ENCODE assay signal across 8 cellular contexts in the genomic region with DNA sequence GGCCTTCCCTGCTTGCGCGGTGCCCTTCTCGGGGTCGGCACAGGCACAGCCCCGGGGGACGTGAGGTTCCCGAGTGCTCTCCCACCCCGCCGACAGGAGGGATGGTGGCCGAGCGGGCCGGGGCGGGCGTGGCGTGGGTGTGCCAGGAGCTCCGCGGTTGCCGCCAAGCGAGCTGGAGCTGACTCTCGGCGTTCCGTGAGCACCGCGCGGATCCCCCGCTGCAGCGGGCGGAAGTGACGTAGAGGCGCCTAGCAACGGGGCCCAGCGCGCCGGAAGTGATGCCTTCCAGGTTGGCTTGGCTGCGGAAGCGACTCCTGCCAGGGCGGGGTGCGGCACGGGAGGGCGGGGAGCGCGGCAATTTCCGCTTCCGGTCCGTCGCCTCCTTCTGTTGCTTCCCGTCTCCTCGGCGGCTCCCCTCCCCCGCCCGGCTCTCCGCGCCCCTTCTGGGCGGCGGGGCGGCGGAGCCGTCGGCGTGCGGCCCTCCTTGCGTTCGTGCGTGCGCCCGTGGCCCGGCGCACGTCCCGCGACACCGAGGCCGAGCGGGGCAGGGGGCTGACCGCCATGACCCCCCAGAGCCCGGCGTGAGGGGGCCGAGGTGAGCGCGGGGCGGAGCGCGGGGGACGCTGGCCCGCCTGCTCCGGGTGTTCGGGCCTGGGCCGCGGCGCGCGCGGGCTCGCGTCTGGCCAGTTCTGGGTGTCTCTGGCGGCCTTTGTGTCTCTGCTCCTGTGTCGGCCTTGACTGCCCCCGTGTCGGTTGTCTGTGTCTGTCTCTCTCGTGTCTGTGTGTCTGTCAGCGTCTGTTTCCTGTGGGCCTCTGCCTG. TPM values are rescaled to one million over a fixed set of nuclear protein-coding genes. Genes with fewer than 3 reads are reported as not detected.
DNase-seq lines count a peak whose midpoint lies in the region; ATAC-seq and TF ChIP-seq lines count a peak whose summit lies in the region.

EPN1 (plus strand) TSS at position 386 of the 820 bp plus-strand sequence. CDS start 3,402 bp downstream, outside the sequence.

- peak within 1 kb of the TSS; percentile 95 for H3K4me3 Mint-ChIP-seq in activated T-cell treated with anti-CD3 and anti-CD28 coated beads, Interleukin-2, amount 50 U/mL, for 24 hours

- no peaks in the 10 kb centered on the region for H3K9me3 Mint-ChIP-seq in activated T-cell treated with anti-CD3 and anti-CD28 coated beads, Interleukin-2, amount 50 U/mL, for 24 hours

- H3K4me1 ChIP-seq in esophagus (ENCODE audit: control insufficient read depth in 2 of 2, insufficient read depth in 2 of 2, low read length in 1 of 2): peaks cover 4 to 20% of the 10 kb centered on the region in 2 donors
- H3K4me1 ChIP-seq in mucosa of stomach (ENCODE audit: control insufficient read depth, insufficient read depth, low read length): peaks cover 34% of the 10 kb centered on the region

- no peaks in the 10 kb centered on the region for H3K27me3 Mint-ChIP-seq in activated T-cell treated with anti-CD3 and anti-CD28 coated beads, Interleukin-2, amount 50 U/mL, for 24 hours

- peak within 1 kb of the TSS; percentile 91 for H3K9ac ChIP-seq in mucosa of stomach (ENCODE audit: low read length)

- H3K9me3 ChIP-seq in esophagus (ENCODE audit: control insufficient read depth in 2 of 2, insufficient read depth in 1 of 2, low read depth in 1 of 2, low read length in 1 of 2): peaks cover 0 to 3% of the 10 kb centered on the region in 2 donors
- H3K9me3 ChIP-seq in mucosa of stomach (ENCODE audit: control insufficient read depth, low read length): no peaks in the 10 kb centered on the region

- H3K4me3 ChIP-seq in esophagus (ENCODE audit: low read depth in 1 of 2, low read length in 2 of 2) (peak within 1 kb of the TSS; percentile 97 to 98), mucosa of stomach (ENCODE audit: low read length) (peak within 1 kb of the TSS; percentile 96)

- H3K36me3 Mint-ChIP-seq in activated T-cell treated with anti-CD3 and anti-CD28 coated beads, Interleukin-2, amount 50 U/mL, for 24 hours (ENCODE audit: low read depth): peaks cover 89% of the 10 kb centered on the region

- peak within 1 kb of the TSS; percentile 91 to 97 for H3K27ac ChIP-seq in esophagus (ENCODE audit: low read depth in 2 of 2, low read length in 1 of 2)

- peak; percentile 53 for ATAC-seq in GM21723 (IDR thresholded peaks at IDR 0.05; ENCODE audit: unreplicated experiment)

- H3K36me3 ChIP-seq in esophagus (ENCODE audit: control insufficient read depth in 2 of 2, insufficient read depth in 2 of 2, low read length in 1 of 2) (peaks cover 0 to 30% of the 10 kb centered on the region in 2 donors), mucosa of stomach (ENCODE audit: control insufficient read depth, insufficient read depth, low read length) (peaks cover 17% of the 10 kb centered on the region)

- H3K27ac Mint-ChIP-seq in activated T-cell treated with anti-CD3 and anti-CD28 coated beads, Interleukin-2, amount 50 U/mL, for 24 hours: peak within 1 kb of the TSS; percentile 96

- H3K4me1 Mint-ChIP-seq in activated T-cell treated with anti-CD3 and anti-CD28 coated beads, Interleukin-2, amount 50 U/mL, for 24 hours (ENCODE audit: low read depth): peaks cover 72% of the 10 kb centered on the region

- DNase-seq in DMS153 treated with DMSO at 0.1 percent for 48 hours (lab: John Stamatoyannopoulos, UW; ENCODE audit: unreplicated experiment): peak; percentile 78
- peak; percentile 92 for DNase-seq in KG1 (lab: John Stamatoyannopoulos, UW)
- peak; percentile 98 for DNase-seq in activated T-cell treated with anti-CD3 and anti-CD28 coated beads, Interleukin-2, amount 50 U/mL, for 24 hours
- peak; percentile 98 for DNase-seq in stimulated activated CD8-positive, alpha-beta memory T cell treated with anti-CD3 and anti-CD28 coated beads, Interleukin-4, amount 100 ng/mL, for 48 hours

- WGBS in esophagus, 2 donors: 1% methylated on average over 44 to 101 of the region's 101 CpGs

- H3K27me3 ChIP-seq in esophagus (ENCODE audit: control insufficient read depth in 1 of 2, insufficient read depth in 2 of 2, low read length in 2 of 2): no peaks in the 10 kb centered on the region
- H3K27me3 ChIP-seq in mucosa of stomach (ENCODE audit: control insufficient read depth, insufficient read depth, low read length): no peaks in the 10 kb centered on the region

TF ChIP-seq in PFSK-1, 5 proteins besides CTCF, POLR2A, EP300 and RAD21:
- TF ChIP-seq FOXP2 (optimal IDR thresholded peaks at IDR 0.05; ENCODE audit: borderline replicate concordance, extremely low read depth, extremely low read length, insufficient read depth) (peak; percentile 86), POLR2AphosphoS5 (IDR thresholded peaks at IDR 0.05; ENCODE audit: low read depth, low read length) (peak; percentile 78), SIN3A (IDR thresholded peaks at IDR 0.05; ENCODE audit: borderline replicate concordance, insufficient read depth, low read length) (no peak), TAF1 (IDR thresholded peaks at IDR 0.05; ENCODE audit: borderline replicate concordance, insufficient read depth, low read length) (no peak)
- TF ChIP-seq, protein P1, sequence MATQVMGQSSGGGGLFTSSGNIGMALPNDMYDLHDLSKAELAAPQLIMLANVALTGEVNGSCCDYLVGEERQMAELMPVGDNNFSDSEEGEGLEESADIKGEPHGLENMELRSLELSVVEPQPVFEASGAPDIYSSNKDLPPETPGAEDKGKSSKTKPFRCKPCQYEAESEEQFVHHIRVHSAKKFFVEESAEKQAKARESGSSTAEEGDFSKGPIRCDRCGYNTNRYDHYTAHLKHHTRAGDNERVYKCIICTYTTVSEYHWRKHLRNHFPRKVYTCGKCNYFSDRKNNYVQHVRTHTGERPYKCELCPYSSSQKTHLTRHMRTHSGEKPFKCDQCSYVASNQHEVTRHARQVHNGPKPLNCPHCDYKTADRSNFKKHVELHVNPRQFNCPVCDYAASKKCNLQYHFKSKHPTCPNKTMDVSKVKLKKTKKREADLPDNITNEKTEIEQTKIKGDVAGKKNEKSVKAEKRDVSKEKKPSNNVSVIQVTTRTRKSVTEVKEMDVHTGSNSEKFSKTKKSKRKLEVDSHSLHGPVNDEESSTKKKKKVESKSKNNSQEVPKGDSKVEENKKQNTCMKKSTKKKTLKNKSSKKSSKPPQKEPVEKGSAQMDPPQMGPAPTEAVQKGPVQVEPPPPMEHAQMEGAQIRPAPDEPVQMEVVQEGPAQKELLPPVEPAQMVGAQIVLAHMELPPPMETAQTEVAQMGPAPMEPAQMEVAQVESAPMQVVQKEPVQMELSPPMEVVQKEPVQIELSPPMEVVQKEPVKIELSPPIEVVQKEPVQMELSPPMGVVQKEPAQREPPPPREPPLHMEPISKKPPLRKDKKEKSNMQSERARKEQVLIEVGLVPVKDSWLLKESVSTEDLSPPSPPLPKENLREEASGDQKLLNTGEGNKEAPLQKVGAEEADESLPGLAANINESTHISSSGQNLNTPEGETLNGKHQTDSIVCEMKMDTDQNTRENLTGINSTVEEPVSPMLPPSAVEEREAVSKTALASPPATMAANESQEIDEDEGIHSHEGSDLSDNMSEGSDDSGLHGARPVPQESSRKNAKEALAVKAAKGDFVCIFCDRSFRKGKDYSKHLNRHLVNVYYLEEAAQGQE (IDR thresholded peaks at IDR 0.05; ENCODE audit: insufficient read depth in 1 of 2, low read depth in 2 of 2, low read length in 2 of 2): no peak

RNA-seq across cellular contexts. Expression of gene EPN1, which starts in this region (rescaled TPM):
- 242 TPM for polyA plus RNA-seq in PFSK-1 (2012; ENCODE audit: insufficient read length, low read depth)
- polyA plus RNA-seq in esophagus: 10 to 100 TPM; 79.1 to 83.0 TPM

Comparison
In these comparisons a context has a peak if more than half of its experiments do, and no peak if none do; other contexts are left out.
1. Peak in every context shown above with its lines: DNase-seq, ATAC-seq, H3K4me3 ChIP-seq and H3K27ac ChIP-seq.